30 cellular contexts compared by ENCODE assay signal in genomic region chr11:102121329-102121728, GRCh38. TPM values are rescaled to one million over a fixed set of nuclear protein-coding genes. Genes with fewer than 3 reads are reported as not detected.
DNase-seq lines count a peak whose midpoint lies in the region; ATAC-seq and TF ChIP-seq lines count a peak whose summit lies in the region.
"Had no signal": no experiment of that assay in that cellular context is flagged by ENCODE, and none has a peak within 500 bp of the region (broad histone marks: within the 10 kb centered on the region; RNA-seq: fewer than 3 reads in every experiment).

No MANE protein-coding gene starts in this region.

- 90 to 95% methylated on average over 2 of the region's 2 CpGs for WGBS in endodermal cell (ENCODE audit: insufficient coverage in 1 of 2, insufficient read length in 1 of 2), 2 experiments

- H3K4me1 ChIP-seq in Caco-2 (peaks cover 53% of the 10 kb centered on the region), PC-9 (replicated peaks; ENCODE audit: insufficient read depth) (peaks cover 60% of the 10 kb centered on the region), endodermal cell (ENCODE audit: control insufficient read depth, insufficient read depth, low read length) (peaks cover 18% of the 10 kb centered on the region)

- H3K4me1 Mint-ChIP-seq in Caco-2 (ENCODE audit: low read depth, unreplicated experiment): peaks cover 55% of the 10 kb centered on the region
- H3K4me1 Mint-ChIP-seq in endodermal cell: peaks cover 44% of the 10 kb centered on the region
- peaks cover 72% of the 10 kb centered on the region for H3K4me1 Mint-ChIP-seq in osteocyte (ENCODE audit: unreplicated experiment)
- H3K4me1 Mint-ChIP-seq: immature natural killer cell; stimulated activated naive CD8-positive, alpha-beta T cell treated with anti-CD3 and anti-CD28 coated beads, Interleukin-15, amount 100 ng/mL, for 72 hours had no signal

- H2AFZ ChIP-seq in PC-9: no peak overlapping the region

- peaks cover 43% of the 10 kb centered on the region for H3F3A ChIP-seq in PC-9 (ENCODE audit: insufficient read depth, low read depth)

- H3K4me3 Mint-ChIP-seq in Caco-2 (ENCODE audit: unreplicated experiment): peak overlapping the region; percentile 14
- no peak overlapping the region for H3K4me3 Mint-ChIP-seq in endodermal cell
- no peak overlapping the region for H3K4me3 Mint-ChIP-seq in osteocyte (ENCODE audit: unreplicated experiment)
- H3K4me3 Mint-ChIP-seq: activated naive CD4-positive, alpha-beta T cell treated with anti-CD3 and anti-CD28 coated beads, Interleukin-2, amount 10 ng/mL, durations not matched to agents 7 days and 5 days; activated T-helper 1 cell treated with anti-CD3 and anti-CD28 coated beads, Interleukin-12 subunit alpha, Interleukin-12 subunit beta, Interleukin-2, Interleukin-4 antibody, amounts not matched to agents 30 ng/mL and 10 ng/mL and 1 ng/mL, durations not matched to agents 14 hours and 24 hours and 36 hours; immature natural killer cell; stimulated activated naive CD8-positive, alpha-beta T cell treated with anti-CD3 and anti-CD28 coated beads, Interleukin-15, amount 100 ng/mL, for 72 hours had no signal

- H3K9ac ChIP-seq in endodermal cell (ENCODE audit: extremely low read depth, low read length, poor library complexity, severe bottlenecking): no peak overlapping the region

- peak overlapping the region; percentile 73 for H3K27ac Mint-ChIP-seq in Caco-2 (ENCODE audit: unreplicated experiment)
- peak overlapping the region; percentile 64 for H3K27ac Mint-ChIP-seq in endodermal cell
- H3K27ac Mint-ChIP-seq in osteocyte (ENCODE audit: unreplicated experiment): peak overlapping the region; percentile 81
- H3K27ac Mint-ChIP-seq: activated naive CD4-positive, alpha-beta T cell treated with anti-CD3 and anti-CD28 coated beads, Interleukin-2, amount 10 ng/mL, durations not matched to agents 7 days and 5 days; activated T-helper 1 cell treated with anti-CD3 and anti-CD28 coated beads, Interleukin-12 subunit alpha, Interleukin-12 subunit beta, Interleukin-2, Interleukin-4 antibody, amounts not matched to agents 30 ng/mL and 10 ng/mL and 1 ng/mL, durations not matched to agents 14 hours and 24 hours and 36 hours; immature natural killer cell; stimulated activated naive CD8-positive, alpha-beta T cell treated with anti-CD3 and anti-CD28 coated beads, Interleukin-15, amount 100 ng/mL, for 72 hours had no signal

- H3K9me3 Mint-ChIP-seq in Caco-2 (ENCODE audit: unreplicated experiment): peaks cover 17% of the 10 kb centered on the region
- peaks cover 44% of the 10 kb centered on the region for H3K9me3 Mint-ChIP-seq in endodermal cell
- H3K9me3 Mint-ChIP-seq in osteocyte (ENCODE audit: unreplicated experiment): peaks cover 12% of the 10 kb centered on the region
- H3K9me3 Mint-ChIP-seq: activated T-helper 1 cell treated with anti-CD3 and anti-CD28 coated beads, Interleukin-12 subunit alpha, Interleukin-12 subunit beta, Interleukin-2, Interleukin-4 antibody, amounts not matched to agents 30 ng/mL and 10 ng/mL and 1 ng/mL, durations not matched to agents 14 hours and 24 hours and 36 hours had no signal

- H3K4me2 ChIP-seq in PC-9: peak overlapping the region; percentile 72

- DNase-seq in Caco-2 (peak in 1 of 2 experiments; percentile 29), PC-9 (no peak), endodermal cell (no peak), osteocyte (ENCODE audit: extremely low spot score, unreplicated experiment) (no peak), HuH-7.5 (ENCODE audit: low spot score) (no peak)
- DNase-seq: ACHN; activated CD4-positive, alpha-beta T cell treated with anti-CD3 and anti-CD28 coated beads, Interleukin-2, amount 50 U/mL, for 48 hours; activated CD8-positive, alpha-beta memory T cell treated with anti-CD3 and anti-CD28 coated beads, Interleukin-2, amount 50 U/mL, for 4 hours; activated naive CD4-positive, alpha-beta T cell treated with anti-CD3 and anti-CD28 coated beads, Interleukin-2, amount 10 ng/mL, durations not matched to agents 7 days and 5 days; aorta; DMS79; hypothalamus; immature natural killer cell; NCI-H1105 treated with DMSO at 0.1 percent for 48 hours; NCI-H2081; NCI-H2227 treated with DMSO at 0.1 percent for 48 hours; NCI-H526 treated with DMSO at 0.1 percent for 48 hours; nucleus accumbens; small intestine; stimulated activated CD4-positive, alpha-beta T cell treated with anti-CD3 and anti-CD28 coated beads, Interleukin-1b, Interleukin-23, amount 100 ng/mL, for 48 hours; stimulated activated CD8-positive, alpha-beta memory T cell treated with anti-CD3 and anti-CD28 coated beads, Interleukin-4, amount 100 ng/mL, for 48 hours; stimulated activated naive CD8-positive, alpha-beta T cell treated with anti-CD3 and anti-CD28 coated beads, Interleukin-15, amount 100 ng/mL, for 72 hours; thyroid gland had no signal

- H3K36me3 ChIP-seq in Caco-2 (ENCODE audit: control insufficient read depth, insufficient read depth, low read length): peaks cover 5% of the 10 kb centered on the region; the same call in 1 of the 2 replicates
- H3K36me3 ChIP-seq in PC-9 (ENCODE audit: low read depth): peaks cover 38% of the 10 kb centered on the region
- H3K36me3 ChIP-seq in endodermal cell (ENCODE audit: control insufficient read depth, insufficient read depth, low read length): peaks cover 62% of the 10 kb centered on the region
- H3K36me3 ChIP-seq: thyroid gland had no signal

- intact Hi-C loops in Caco-2 (cut with micrococcal nuclease; ENCODE audit: unreplicated experiment) (loop anchor here (2.0 kb wide), 1 partner anchor 57 kb away; no protein-coding TSS in a partner anchor), PC-9 (cut with micrococcal nuclease; ENCODE audit: unreplicated experiment) (no loop called here)

- H3K27ac ChIP-seq in PC-9: peak overlapping the region; percentile 69
- no peak overlapping the region for H3K27ac ChIP-seq in endodermal cell (ENCODE audit: low read depth, low read length)
- H3K27ac ChIP-seq: SJSA1 had no signal

- peaks cover 100% of the 10 kb centered on the region for H3K79me2 ChIP-seq in PC-9 (ENCODE audit: low read depth)

- BruUV-seq in Caco-2 (replicated peaks; lab: Mats Ljungman, UMichigan): no TSS peak
- BruUV-seq in PC-9 (replicated peaks; lab: Mats Ljungman, UMichigan): TSS peak; percentile 1

- no peaks in the 10 kb centered on the region for H3K27me3 Mint-ChIP-seq in Caco-2 (ENCODE audit: insufficient read depth, unreplicated experiment)
- no peaks in the 10 kb centered on the region for H3K27me3 Mint-ChIP-seq in endodermal cell (ENCODE audit: insufficient read depth)
- no peaks in the 10 kb centered on the region for H3K27me3 Mint-ChIP-seq in osteocyte (ENCODE audit: unreplicated experiment)

- no peak for TF ChIP-seq CTCF in Caco-2 (IDR thresholded peaks at IDR 0.05; ENCODE audit: insufficient read depth in 1 of 2, low read depth in 1 of 2, low read length in 1 of 2, severe bottlenecking in 1 of 2, unreplicated experiment in 1 of 2)
- TF ChIP-seq CTCF in PC-9 (conservative IDR thresholded peaks at IDR 0.05): no peak
- TF ChIP-seq CTCF in endodermal cell (conservative IDR thresholded peaks at IDR 0.05): no peak
- TF ChIP-seq CTCF in osteocyte (IDR thresholded peaks at IDR 0.05): no peak

- H3K4me3 ChIP-seq in Caco-2 (ENCODE audit: low read depth, low read length) (no peak overlapping the region), PC-9 (no peak overlapping the region), endodermal cell (ENCODE audit: low read length) (no peak overlapping the region)
- H3K4me3 ChIP-seq: K562, SJSA1, thyroid gland had no signal

- H3K9me3 ChIP-seq in Caco-2: peaks cover 8% of the 10 kb centered on the region
- H3K9me3 ChIP-seq in PC-9 (ENCODE audit: insufficient read depth, low read depth): peaks cover 9% of the 10 kb centered on the region; the same call in 1 of the 2 replicates
- H3K9me3 ChIP-seq in endodermal cell (ENCODE audit: control insufficient read depth, low read length): peaks cover 44% of the 10 kb centered on the region
- H3K9me3 ChIP-seq: SJSA1, thyroid gland had no signal

- no peaks in the 10 kb centered on the region for H3K27me3 ChIP-seq in Caco-2 (replicated peaks; ENCODE audit: control insufficient read depth, insufficient read depth, low read length)
- no peaks in the 10 kb centered on the region for H3K27me3 ChIP-seq in PC-9 (ENCODE audit: insufficient read depth, low read depth)
- no peaks in the 10 kb centered on the region for H3K27me3 ChIP-seq in endodermal cell (ENCODE audit: control insufficient read depth, insufficient read depth, low read length, poor library complexity, severe bottlenecking)
- H3K27me3 ChIP-seq: SJSA1, thyroid gland had no signal

- CTCF ChIA-PET in Caco-2 (lab: Charles Lee) (interaction anchor here (1.5 kb wide), 1 partner anchor 147 kb away, joined by 3 read pairs; no protein-coding TSS in a partner anchor), PC-9 (lab: Charles Lee) (no interaction called here)

- peaks cover 11% of the 10 kb centered on the region for H4K20me1 ChIP-seq in PC-9 (ENCODE audit: insufficient read depth)

- ATAC-seq in HG03135 (IDR thresholded peaks at IDR 0.05; ENCODE audit: unreplicated experiment) (no peak), GM19455 (IDR thresholded peaks at IDR 0.05; ENCODE audit: unreplicated experiment) (no peak), HG02970 (IDR thresholded peaks at IDR 0.05; ENCODE audit: low FRiP score, unreplicated experiment) (no peak)
- ATAC-seq: esophagus mucosa; K562; stimulated activated naive CD8-positive, alpha-beta T cell treated with anti-CD3 and anti-CD28 coated beads, Interleukin-15, amount 100 ng/mL, for 72 hours had no signal

- POLR2A ChIA-PET in Caco-2 (lab: Charles Lee): no interaction called here
- POLR2A ChIA-PET in PC-9 (lab: Charles Lee; ENCODE audit: unreplicated experiment): interaction anchor here (0.8 kb wide), 1 partner anchor 10 kb away, joined by 9 read pairs; no protein-coding TSS in a partner anchor

- H3K36me3 Mint-ChIP-seq in Caco-2 (ENCODE audit: insufficient read depth, unreplicated experiment) (peaks cover 79% of the 10 kb centered on the region), endodermal cell (ENCODE audit: low read depth) (peaks cover 63% of the 10 kb centered on the region), osteocyte (ENCODE audit: unreplicated experiment) (peaks cover 36% of the 10 kb centered on the region)
- H3K36me3 Mint-ChIP-seq: activated naive CD4-positive, alpha-beta T cell treated with anti-CD3 and anti-CD28 coated beads, Interleukin-2, amount 10 ng/mL, durations not matched to agents 7 days and 5 days; immature natural killer cell had no signal

- H3K9me2 ChIP-seq in PC-9 (ENCODE audit: insufficient read depth): no peaks in the 10 kb centered on the region

RNA-seq across cellular contexts. Expression of gene YAP1, which starts 11.1 kb away (rescaled TPM):
- 207 and 227 TPM in 2 replicates for total RNA-seq in Caco-2 (2022)
- total RNA-seq in PC-9 (2021): 101 and 111 TPM in 2 replicates
- 100 to 1,000 TPM; 224 to 228 TPM for total RNA-seq in endodermal cell
- 132 TPM for polyA plus RNA-seq in endodermal cell (2013, experiment 1 of 2)
- polyA plus RNA-seq in endodermal cell (2013, experiment 2 of 2): 122 TPM
- 126 and 128 TPM in 2 replicates for total RNA-seq in osteocyte
- polyA plus RNA-seq: immature natural killer cell, K562 had no signal
